In the genomic region with DNA sequence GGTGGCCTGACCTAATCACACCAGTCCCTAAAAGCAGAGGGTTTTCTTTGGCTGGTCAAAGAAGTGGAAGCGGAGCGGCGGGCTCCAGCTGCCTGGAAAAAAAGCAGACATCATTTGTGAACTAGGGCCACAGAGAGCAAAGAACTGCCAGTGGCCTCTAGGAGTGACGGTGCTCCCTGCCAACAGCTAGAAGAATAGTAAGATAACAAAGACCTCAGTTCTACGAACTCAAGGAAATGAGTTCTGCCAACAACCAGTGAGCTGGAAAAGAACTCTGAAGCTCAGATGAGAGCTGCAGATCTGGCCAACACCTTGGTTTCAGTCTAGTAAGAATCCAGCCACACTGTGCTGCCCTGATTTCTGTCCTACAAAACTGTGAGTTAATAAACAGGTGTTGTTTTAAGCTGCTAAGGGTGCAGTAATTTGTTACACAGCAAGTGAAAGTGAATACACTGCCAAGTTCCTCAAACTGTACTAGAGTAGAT, we compare ENCODE assay signal across 8 cellular contexts.
DNase-seq lines count a peak whose midpoint lies in the region; ATAC-seq and TF ChIP-seq lines count a peak whose summit lies in the region.

No MANE protein-coding gene starts in this region.

- H2AFZ ChIP-seq in neuron (ENCODE audit: low read depth, low read length), result no peak overlapping the region

- peaks cover 0 to 2% (median 0%) of the 10 kb centered on the region in 3 donors for H3K27me3 Mint-ChIP-seq in CD14-positive monocyte (ENCODE audit: low read depth in 3 of 3)

- H3K4me1 Mint-ChIP-seq in CD14-positive monocyte, result peaks cover 56% of the 10 kb centered on the region

- H3K4me1 ChIP-seq in neuron (ENCODE audit: insufficient read depth, low read length) (peaks cover 28% of the 10 kb centered on the region), BE2C (peaks cover 7% of the 10 kb centered on the region)

- no peak for DNase-seq in CD14-positive monocyte (ENCODE audit: low spot score)
- DNase-seq in cerebellar cortex (ENCODE audit: low spot score), result peak; percentile 44
- DNase-seq in stimulated activated CD4-positive, alpha-beta T cell treated with anti-CD3 and anti-CD28 coated beads, Interleukin-15, amount 100 ng/mL, for 24 hours, result no peak
- DNase-seq in BE2C, result no peak
- DNase-seq in foreskin fibroblast, result no peak

- ATAC-seq in GM19395 (IDR thresholded peaks at IDR 0.05; ENCODE audit: unreplicated experiment) (peak; percentile 95), HG03432 (IDR thresholded peaks at IDR 0.05; ENCODE audit: unreplicated experiment) (peak; percentile 85)

- intact Hi-C loops in CD14-positive monocyte (cut with micrococcal nuclease), result loop anchor here in 1 of 2 donors (10.0 kb wide), 1 partner anchor 54 kb away; no protein-coding TSS in a partner anchor

- H3K9me3 Mint-ChIP-seq in CD14-positive monocyte, result peaks cover 0 to 3% (median 0%) of the 10 kb centered on the region in 7 donors

- H3K27me3 ChIP-seq in neuron (ENCODE audit: insufficient read depth, low read length) (no peaks in the 10 kb centered on the region), BE2C (no peaks in the 10 kb centered on the region)

- peaks cover 4 to 7% of the 10 kb centered on the region in 2 donors for H3K36me3 Mint-ChIP-seq in CD14-positive monocyte

- no peaks in the 10 kb centered on the region for H3K36me3 ChIP-seq in neuron (ENCODE audit: insufficient read depth, low read length)
- H3K36me3 ChIP-seq in BE2C, result no peaks in the 10 kb centered on the region

- H3K4me3 ChIP-seq in neuron (ENCODE audit: low read length) (peak overlapping the region; percentile 0), BE2C (ENCODE audit: low read depth, low read length) (no peak overlapping the region), foreskin fibroblast (ENCODE audit: low read depth in 1 of 2, low read length in 2 of 2) (no peak overlapping the region)

- H3K9me3 ChIP-seq in neuron (ENCODE audit: low read length) (no peaks in the 10 kb centered on the region), BE2C (no peaks in the 10 kb centered on the region)

- H3K4me3 Mint-ChIP-seq in CD14-positive monocyte, result peak overlapping the region in 1 of 2 donors; percentile 27

- TF ChIP-seq CTCF in CD14-positive monocyte (IDR thresholded peaks at IDR 0.05) (no peak), BE2C (IDR thresholded peaks at IDR 0.05; ENCODE audit: low read depth, low read length) (no peak), foreskin fibroblast (IDR thresholded peaks at IDR 0.05; ENCODE audit: low read depth, low read length) (no peak)

- peak overlapping the region; percentile 82 to 92 (median 89) for H3K27ac Mint-ChIP-seq in CD14-positive monocyte
